Comparison of ENCODE assay signal across 8 cellular contexts in the genomic region with DNA sequence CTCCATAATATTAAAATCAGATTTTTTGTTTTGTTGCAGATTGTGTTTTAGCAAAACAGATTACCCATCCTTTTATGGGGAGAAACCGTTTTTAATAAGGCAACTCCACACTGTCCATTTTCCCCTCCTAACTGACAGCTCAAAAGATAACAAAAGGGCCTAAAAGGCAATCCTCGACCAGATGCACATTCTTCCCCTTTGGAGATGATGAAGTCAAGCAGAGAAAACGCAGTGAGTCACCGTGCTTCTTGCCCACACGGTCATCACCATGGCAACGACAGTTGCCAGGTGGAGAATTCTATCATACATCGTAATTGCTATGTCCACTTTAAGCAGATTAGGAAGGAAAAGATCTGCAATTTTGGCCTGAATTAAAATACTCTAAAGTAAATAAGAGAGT.
A peak's percentile ranks its signal among the peaks of the same experiment; 100 is the strongest.
DNase-seq lines count a peak whose midpoint lies in the region; ATAC-seq and TF ChIP-seq lines count a peak whose summit lies in the region.

No MANE protein-coding gene starts in this region.

- DNase-seq in GM23338 (ENCODE audit: low spot score) (peak; percentile 32), NCI-H2196 treated with DMSO at 0.1 percent for 48 hours (lab: John Stamatoyannopoulos, UW; ENCODE audit: unreplicated experiment) (peak; percentile 77), brain pericyte (ENCODE audit: low read depth, low spot score) (peak; percentile 22), osteoblast (ENCODE audit: insufficient read length, low spot score, missing footprints) (no peak), D341Med (ENCODE audit: low spot score) (no peak), Karpas-422 (no peak)
- DNase-seq in activated CD4-positive, CD25-positive, alpha-beta regulatory T cell treated with anti-CD3 and anti-CD28 coated beads, Interleukin-2, amount 50 U/mL, for 72 hours: no peak

- peaks cover 8% of the 10 kb centered on the region; the same call in 2 of the 3 replicates for H3K36me3 Mint-ChIP-seq in GM23338 (ENCODE audit: low read depth)
- no peaks in the 10 kb centered on the region for H3K36me3 Mint-ChIP-seq in activated T-helper 17 cell treated with anti-CD3 and anti-CD28 coated beads, Interleukin-2, amount 50 U/mL, for 72 hours (ENCODE audit: low read depth)

- H2AFZ ChIP-seq in GM23338: no peak overlapping the region
- no peak overlapping the region for H2AFZ ChIP-seq in osteoblast (ENCODE audit: low read length)
- no peak overlapping the region for H2AFZ ChIP-seq in Karpas-422 (ENCODE audit: low read length)

- no peak overlapping the region for H3K27ac Mint-ChIP-seq in GM23338
- H3K27ac Mint-ChIP-seq in activated T-helper 17 cell treated with anti-CD3 and anti-CD28 coated beads, Interleukin-2, amount 50 U/mL, for 72 hours: no peak overlapping the region

- H4K20me1 ChIP-seq in GM23338 (replicated peaks; ENCODE audit: insufficient read depth) (no peaks in the 10 kb centered on the region), osteoblast (ENCODE audit: insufficient read depth, low read length) (no peaks in the 10 kb centered on the region), Karpas-422 (ENCODE audit: insufficient read depth, low read depth, low read length) (no peaks in the 10 kb centered on the region)

- no peaks in the 10 kb centered on the region for H3K79me2 ChIP-seq in GM23338 (replicated peaks; ENCODE audit: insufficient read depth)
- no peaks in the 10 kb centered on the region for H3K79me2 ChIP-seq in osteoblast (ENCODE audit: insufficient read depth, low read length)
- no peaks in the 10 kb centered on the region for H3K79me2 ChIP-seq in Karpas-422 (ENCODE audit: low read length)

- H3K9me3 ChIP-seq in osteoblast (ENCODE audit: low read depth, low read length): peaks cover 2% of the 10 kb centered on the region
- H3K9me3 ChIP-seq in Karpas-422 (ENCODE audit: low read length): no peaks in the 10 kb centered on the region

- H3K4me2 ChIP-seq in GM23338 (no peak overlapping the region), osteoblast (ENCODE audit: insufficient read depth, low read length) (no peak overlapping the region), Karpas-422 (ENCODE audit: low read depth, low read length, poor library complexity, severe bottlenecking) (no peak overlapping the region)

- H3F3A ChIP-seq in GM23338 (replicated peaks; ENCODE audit: low read depth): no peaks in the 10 kb centered on the region

- H3K4me1 Mint-ChIP-seq in GM23338: no peaks in the 10 kb centered on the region
- H3K4me1 Mint-ChIP-seq in activated T-helper 17 cell treated with anti-CD3 and anti-CD28 coated beads, Interleukin-2, amount 50 U/mL, for 72 hours: no peaks in the 10 kb centered on the region

- no peaks in the 10 kb centered on the region for H3K27me3 Mint-ChIP-seq in GM23338 (ENCODE audit: insufficient read depth, low read depth, poor library complexity)
- H3K27me3 Mint-ChIP-seq in activated T-helper 17 cell treated with anti-CD3 and anti-CD28 coated beads, Interleukin-2, amount 50 U/mL, for 72 hours: peaks cover 7% of the 10 kb centered on the region

- no peak overlapping the region for H3K4me3 Mint-ChIP-seq in GM23338
- no peak overlapping the region for H3K4me3 Mint-ChIP-seq in activated T-helper 17 cell treated with anti-CD3 and anti-CD28 coated beads, Interleukin-2, amount 50 U/mL, for 72 hours

- H3K27me3 ChIP-seq in GM23338 (ENCODE audit: insufficient read depth) (no peaks in the 10 kb centered on the region), osteoblast (ENCODE audit: insufficient read depth, low read length) (no peaks in the 10 kb centered on the region), Karpas-422 (ENCODE audit: low read length) (no peaks in the 10 kb centered on the region)

- no peaks in the 10 kb centered on the region for H3K4me1 ChIP-seq in GM23338 (ENCODE audit: insufficient read depth)
- no peaks in the 10 kb centered on the region for H3K4me1 ChIP-seq in osteoblast (ENCODE audit: insufficient read depth, low read length)
- no peaks in the 10 kb centered on the region for H3K4me1 ChIP-seq in Karpas-422 (ENCODE audit: low read length)

- H3K9ac ChIP-seq in Karpas-422 (ENCODE audit: low read length): no peak overlapping the region

- no peaks in the 10 kb centered on the region for H3K9me2 ChIP-seq in GM23338 (ENCODE audit: insufficient read depth)
- no peaks in the 10 kb centered on the region for H3K9me2 ChIP-seq in Karpas-422 (replicated peaks; ENCODE audit: insufficient read depth, low read length)

- H3K27ac ChIP-seq in GM23338 (ENCODE audit: low read depth): no peak overlapping the region
- peak overlapping the region; percentile 2 for H3K27ac ChIP-seq in osteoblast (ENCODE audit: low read depth, low read length)
- H3K27ac ChIP-seq in Karpas-422 (ENCODE audit: low read length): no peak overlapping the region

- no peak for TF ChIP-seq CTCF in GM23338 (conservative IDR thresholded peaks at IDR 0.05; ENCODE audit: low read depth in 2 of 2)
- no peak for TF ChIP-seq CTCF in osteoblast (IDR thresholded peaks at IDR 0.05; ENCODE audit: extremely low read depth, low read depth, low read length)

- H3K4me3 ChIP-seq in GM23338: no peak overlapping the region
- no peak overlapping the region for H3K4me3 ChIP-seq in osteoblast (ENCODE audit: insufficient read depth, low read length)
- H3K4me3 ChIP-seq in Karpas-422 (ENCODE audit: low read length): no peak overlapping the region

- no peaks in the 10 kb centered on the region for H3K36me3 ChIP-seq in GM23338 (ENCODE audit: insufficient read depth)
- no peaks in the 10 kb centered on the region for H3K36me3 ChIP-seq in osteoblast (ENCODE audit: insufficient read depth, low read length)
- no peaks in the 10 kb centered on the region for H3K36me3 ChIP-seq in Karpas-422 (ENCODE audit: insufficient read depth, low read length)

- ATAC-seq in GM23338: no peak
- ATAC-seq in activated T-helper 17 cell treated with anti-CD3 and anti-CD28 coated beads, Interleukin-2, amount 50 U/mL, for 72 hours (replicated peaks): no peak

- H3K9me3 Mint-ChIP-seq in GM23338: peaks cover 16% of the 10 kb centered on the region
- H3K9me3 Mint-ChIP-seq in activated T-helper 17 cell treated with anti-CD3 and anti-CD28 coated beads, Interleukin-2, amount 50 U/mL, for 72 hours: no peaks in the 10 kb centered on the region

TF ChIP-seq in GM23338, 12 proteins besides CTCF, POLR2A, EP300 and RAD21:
- TF ChIP-seq EZH2 (IDR thresholded peaks at IDR 0.05; ENCODE audit: low read depth, unreplicated experiment) (no peak), JUNB (IDR thresholded peaks at IDR 0.05; ENCODE audit: unreplicated experiment) (no peak)
- TF ChIP-seq, protein P1, sequence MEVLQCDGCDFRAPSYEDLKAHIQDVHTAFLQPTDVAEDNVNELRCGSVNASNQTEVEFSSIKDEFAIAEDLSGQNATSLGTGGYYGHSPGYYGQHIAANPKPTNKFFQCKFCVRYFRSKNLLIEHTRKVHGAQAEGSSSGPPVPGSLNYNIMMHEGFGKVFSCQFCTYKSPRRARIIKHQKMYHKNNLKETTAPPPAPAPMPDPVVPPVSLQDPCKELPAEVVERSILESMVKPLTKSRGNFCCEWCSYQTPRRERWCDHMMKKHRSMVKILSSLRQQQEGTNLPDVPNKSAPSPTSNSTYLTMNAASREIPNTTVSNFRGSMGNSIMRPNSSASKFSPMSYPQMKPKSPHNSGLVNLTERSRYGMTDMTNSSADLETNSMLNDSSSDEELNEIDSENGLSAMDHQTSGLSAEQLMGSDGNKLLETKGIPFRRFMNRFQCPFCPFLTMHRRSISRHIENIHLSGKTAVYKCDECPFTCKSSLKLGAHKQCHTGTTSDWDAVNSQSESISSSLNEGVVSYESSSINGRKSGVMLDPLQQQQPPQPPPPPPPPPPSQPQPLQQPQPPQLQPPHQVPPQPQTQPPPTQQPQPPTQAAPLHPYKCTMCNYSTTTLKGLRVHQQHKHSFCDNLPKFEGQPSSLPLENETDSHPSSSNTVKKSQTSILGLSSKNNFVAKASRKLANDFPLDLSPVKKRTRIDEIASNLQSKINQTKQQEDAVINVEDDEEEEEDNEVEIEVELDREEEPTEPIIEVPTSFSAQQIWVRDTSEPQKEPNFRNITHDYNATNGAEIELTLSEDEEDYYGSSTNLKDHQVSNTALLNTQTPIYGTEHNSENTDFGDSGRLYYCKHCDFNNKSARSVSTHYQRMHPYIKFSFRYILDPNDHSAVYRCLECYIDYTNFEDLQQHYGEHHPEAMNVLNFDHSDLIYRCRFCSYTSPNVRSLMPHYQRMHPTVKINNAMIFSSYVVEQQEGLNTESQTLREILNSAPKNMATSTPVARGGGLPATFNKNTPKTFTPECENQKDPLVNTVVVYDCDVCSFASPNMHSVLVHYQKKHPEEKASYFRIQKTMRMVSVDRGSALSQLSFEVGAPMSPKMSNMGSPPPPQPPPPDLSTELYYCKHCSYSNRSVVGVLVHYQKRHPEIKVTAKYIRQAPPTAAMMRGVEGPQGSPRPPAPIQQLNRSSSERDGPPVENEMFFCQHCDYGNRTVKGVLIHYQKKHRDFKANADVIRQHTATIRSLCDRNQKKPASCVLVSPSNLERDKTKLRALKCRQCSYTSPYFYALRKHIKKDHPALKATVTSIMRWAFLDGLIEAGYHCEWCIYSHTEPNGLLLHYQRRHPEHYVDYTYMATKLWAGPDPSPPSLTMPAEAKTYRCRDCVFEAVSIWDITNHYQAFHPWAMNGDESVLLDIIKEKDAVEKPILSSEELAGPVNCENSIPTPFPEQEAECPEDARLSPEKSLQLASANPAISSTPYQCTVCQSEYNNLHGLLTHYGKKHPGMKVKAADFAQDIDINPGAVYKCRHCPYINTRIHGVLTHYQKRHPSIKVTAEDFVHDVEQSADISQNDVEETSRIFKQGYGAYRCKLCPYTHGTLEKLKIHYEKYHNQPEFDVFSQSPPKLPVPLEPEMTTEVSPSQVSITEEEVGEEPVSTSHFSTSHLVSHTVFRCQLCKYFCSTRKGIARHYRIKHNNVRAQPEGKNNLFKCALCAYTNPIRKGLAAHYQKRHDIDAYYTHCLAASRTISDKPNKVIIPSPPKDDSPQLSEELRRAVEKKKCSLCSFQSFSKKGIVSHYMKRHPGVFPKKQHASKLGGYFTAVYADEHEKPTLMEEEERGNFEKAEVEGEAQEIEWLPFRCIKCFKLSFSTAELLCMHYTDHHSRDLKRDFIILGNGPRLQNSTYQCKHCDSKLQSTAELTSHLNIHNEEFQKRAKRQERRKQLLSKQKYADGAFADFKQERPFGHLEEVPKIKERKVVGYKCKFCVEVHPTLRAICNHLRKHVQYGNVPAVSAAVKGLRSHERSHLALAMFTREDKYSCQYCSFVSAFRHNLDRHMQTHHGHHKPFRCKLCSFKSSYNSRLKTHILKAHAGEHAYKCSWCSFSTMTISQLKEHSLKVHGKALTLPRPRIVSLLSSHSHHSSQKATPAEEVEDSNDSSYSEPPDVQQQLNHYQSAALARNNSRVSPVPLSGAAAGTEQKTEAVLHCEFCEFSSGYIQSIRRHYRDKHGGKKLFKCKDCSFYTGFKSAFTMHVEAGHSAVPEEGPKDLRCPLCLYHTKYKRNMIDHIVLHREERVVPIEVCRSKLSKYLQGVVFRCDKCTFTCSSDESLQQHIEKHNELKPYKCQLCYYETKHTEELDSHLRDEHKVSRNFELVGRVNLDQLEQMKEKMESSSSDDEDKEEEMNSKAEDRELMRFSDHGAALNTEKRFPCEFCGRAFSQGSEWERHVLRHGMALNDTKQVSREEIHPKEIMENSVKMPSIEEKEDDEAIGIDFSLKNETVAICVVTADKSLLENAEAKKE (CRISPR knock-in tag; IDR thresholded peaks at IDR 0.05): no peak

Comparison
In these comparisons a context has a peak if more than half of its experiments do, and no peak if none do; other contexts are left out.
1. DNase-seq: peak in GM23338 (single experiment), NCI-H2196 treated with DMSO at 0.1 percent for 48 hours (single experiment) and brain pericyte (single experiment); none in osteoblast (single experiment), D341Med (single experiment), activated CD4-positive, CD25-positive, alpha-beta regulatory T cell treated with anti-CD3 and anti-CD28 coated beads, Interleukin-2, amount 50 U/mL, for 72 hours (single experiment) and Karpas-422 (single experiment).